8 cellular contexts compared by ENCODE assay signal in genomic region chr1:92484171-92484471, GRCh38. TPM values are rescaled to one million over a fixed set of nuclear protein-coding genes. Genes with fewer than 3 reads are reported as not detected.
DNase-seq lines count a peak whose midpoint lies in the region; ATAC-seq and TF ChIP-seq lines count a peak whose summit lies in the region.

No MANE protein-coding gene starts in this region.

- H3K9me3 ChIP-seq in DOHH2 (ENCODE audit: control insufficient read depth, insufficient read depth, low read length) (no peaks in the 10 kb centered on the region), NT2/D1 (ENCODE audit: insufficient read depth, low read length) (no peaks in the 10 kb centered on the region), ovary (no peaks in the 10 kb centered on the region)

- H3K4me3 Mint-ChIP-seq in endothelial cell (ENCODE audit: unreplicated experiment): peak overlapping the region; percentile 83

- no peaks in the 10 kb centered on the region for H4K20me1 ChIP-seq in DOHH2 (ENCODE audit: control insufficient read depth, insufficient read depth, low read depth, low read length)

- no peak for TF ChIP-seq CTCF in DOHH2 (IDR thresholded peaks at IDR 0.05; ENCODE audit: low read depth, low read length, poor library complexity, severe bottlenecking)
- no peak for TF ChIP-seq CTCF in endothelial cell (IDR thresholded peaks at IDR 0.05; ENCODE audit: unreplicated experiment)
- no peak for TF ChIP-seq CTCF in ovary (IDR thresholded peaks at IDR 0.05)

- no peak for TF ChIP-seq EP300 in ovary (IDR thresholded peaks at IDR 0.05)

- peak overlapping the region; percentile 15 for H3K9ac ChIP-seq in NT2/D1 (ENCODE audit: insufficient read length, low read depth)

- no peaks in the 10 kb centered on the region for H3K9me2 ChIP-seq in DOHH2 (replicated peaks; ENCODE audit: control insufficient read depth, low read length)

- WGBS in ovary, 3 donors: 5 to 9% (median 6%) methylated on average over 15 of the region's 15 CpGs

- H3K27ac ChIP-seq in DOHH2 (ENCODE audit: low read depth, low read length) (no peak overlapping the region), ovary (no peak overlapping the region)

- no peaks in the 10 kb centered on the region for H3K79me2 ChIP-seq in DOHH2 (ENCODE audit: control insufficient read depth, low read length)

- H3K9me3 Mint-ChIP-seq in endothelial cell (ENCODE audit: unreplicated experiment): no peaks in the 10 kb centered on the region

- peaks cover 8% of the 10 kb centered on the region for H3K36me3 Mint-ChIP-seq in endothelial cell (ENCODE audit: low read depth, unreplicated experiment)

- DNase-seq in NT2/D1 (ENCODE audit: low read depth, low spot score) (no peak), endothelial cell (ENCODE audit: low spot score) (no peak), ovary (no peak), HUDEP-2 (lab: John Stamatoyannopoulos, UW; ENCODE audit: unreplicated experiment in 76 of 76) (no peak), cerebellum (ENCODE audit: low spot score) (no peak)

- peaks cover 40% of the 10 kb centered on the region for H3K27me3 Mint-ChIP-seq in endothelial cell (ENCODE audit: unreplicated experiment)

- peaks cover 35% of the 10 kb centered on the region for H3K4me1 Mint-ChIP-seq in endothelial cell (ENCODE audit: unreplicated experiment)

- H3K27me3 ChIP-seq in DOHH2 (ENCODE audit: control insufficient read depth, low read length) (peaks cover 68% of the 10 kb centered on the region), NT2/D1 (ENCODE audit: insufficient read depth, insufficient read length) (peaks cover 100% of the 10 kb centered on the region), ovary (no peaks in the 10 kb centered on the region)

- peak overlapping the region; percentile 84 for H3K4me3 ChIP-seq in DOHH2 (ENCODE audit: low read length)
- peak overlapping the region; percentile 46 for H3K4me3 ChIP-seq in NT2/D1 (ENCODE audit: insufficient read length, low read depth)
- H3K4me3 ChIP-seq in ovary: peak overlapping the region; percentile 20

- H3K4me1 ChIP-seq in DOHH2 (ENCODE audit: control insufficient read depth, low read length) (peaks cover 40% of the 10 kb centered on the region), NT2/D1 (ENCODE audit: insufficient read depth, insufficient read length) (peaks cover 32% of the 10 kb centered on the region), ovary (ENCODE audit: insufficient read depth) (peaks cover 24% of the 10 kb centered on the region)

- intact Hi-C loops in ovary (cut with DNase I): no loop called here

- no peak for TF ChIP-seq POLR2A in ovary (IDR thresholded peaks at IDR 0.05)

- no peaks in the 10 kb centered on the region for H3K36me3 ChIP-seq in DOHH2 (ENCODE audit: control insufficient read depth, low read length)
- H3K36me3 ChIP-seq in NT2/D1 (ENCODE audit: insufficient read depth, insufficient read length, low read length): no peaks in the 10 kb centered on the region
- H3K36me3 ChIP-seq in ovary: no peaks in the 10 kb centered on the region

- H3F3A ChIP-seq in DOHH2 (ENCODE audit: control insufficient read depth, insufficient read depth): 0 out of 2 replicates have a peak, but pooled peaks cover 9% of the 10 kb centered on the region

- H3K4me2 ChIP-seq in DOHH2 (ENCODE audit: low read length): peak overlapping the region; percentile 100

- no peak for ATAC-seq in GM21360 (IDR thresholded peaks at IDR 0.05; ENCODE audit: unreplicated experiment)
- ATAC-seq in HG02973 (IDR thresholded peaks at IDR 0.05; ENCODE audit: unreplicated experiment): no peak

- peak overlapping the region; percentile 57 for H3K27ac Mint-ChIP-seq in endothelial cell (ENCODE audit: unreplicated experiment)

RNA-seq across cellular contexts. Expression of gene GFI1, which starts 2.6 kb away (rescaled TPM):
- total RNA-seq in endothelial cell (ENCODE audit: unreplicated experiment): 0.26 TPM
- under 1 TPM in 6 of 7 donors, not detected in 1; 0.12 to 0.67 (median 0.33) TPM for total RNA-seq in ovary
- under 1 TPM; 0.16 to 0.92 TPM for polyA plus RNA-seq in ovary
- not detected for total RNA-seq in cerebellum

Comparison
In these comparisons a context has a peak if more than half of its experiments do, and no peak if none do; other contexts are left out.
1. H3K4me3 ChIP-seq: peak in every context shown above with its lines; median percentile 84 in DOHH2; 46 in NT2/D1; 20 in ovary.